1 cellular context compared by ENCODE assay signal in the genomic region with DNA sequence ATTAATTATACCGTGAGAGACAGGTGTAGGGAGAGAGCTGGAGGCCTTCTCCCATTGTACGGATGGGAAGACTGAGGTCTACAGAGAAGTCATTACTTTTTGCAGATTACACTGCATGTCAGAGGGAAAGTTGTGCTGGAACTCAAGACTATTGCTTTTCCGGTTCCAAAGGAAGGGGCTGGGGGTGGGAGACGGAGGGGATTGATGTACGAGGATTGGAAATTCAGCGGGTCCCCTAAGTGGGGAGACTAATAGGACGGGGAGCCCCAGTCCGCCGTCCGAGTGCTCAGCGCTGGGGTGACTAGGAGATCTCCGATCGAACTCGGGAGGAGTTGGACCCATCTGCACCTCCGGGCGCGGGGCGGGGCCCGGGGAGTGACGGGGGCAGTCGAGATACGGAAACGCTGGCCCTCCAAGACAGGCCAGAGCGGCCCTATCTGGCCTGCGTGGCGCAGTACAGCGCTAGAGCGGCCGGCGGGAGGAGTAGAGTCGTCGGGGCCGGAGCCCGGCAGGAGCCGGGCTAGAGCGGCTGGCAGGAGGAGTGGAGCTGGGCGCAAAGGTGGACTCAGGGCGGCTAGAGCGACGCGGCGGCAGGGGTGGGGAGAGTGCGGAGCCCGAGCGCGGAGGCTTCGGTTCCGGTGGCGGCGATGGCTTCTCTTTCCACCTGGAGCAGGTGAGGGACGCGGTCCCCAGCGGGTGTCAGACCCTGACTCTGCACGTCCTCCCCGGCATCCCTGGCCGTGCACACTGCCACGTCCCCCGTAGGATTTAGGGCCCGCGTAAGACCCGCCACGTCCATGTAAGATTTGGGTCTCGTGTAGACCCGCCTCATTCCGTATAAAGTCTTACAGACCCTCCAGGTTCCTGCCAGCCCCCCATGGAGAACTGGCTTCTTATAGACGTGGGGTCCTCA.
TF ChIP-seq lines count a peak whose summit lies in the region.

No MANE protein-coding gene starts in this region.

TF ChIP-seq in K562, 482 proteins besides CTCF, POLR2A, EP300 and RAD21 (continued from another document and continues in another):
- TF ChIP-seq, protein P1, sequence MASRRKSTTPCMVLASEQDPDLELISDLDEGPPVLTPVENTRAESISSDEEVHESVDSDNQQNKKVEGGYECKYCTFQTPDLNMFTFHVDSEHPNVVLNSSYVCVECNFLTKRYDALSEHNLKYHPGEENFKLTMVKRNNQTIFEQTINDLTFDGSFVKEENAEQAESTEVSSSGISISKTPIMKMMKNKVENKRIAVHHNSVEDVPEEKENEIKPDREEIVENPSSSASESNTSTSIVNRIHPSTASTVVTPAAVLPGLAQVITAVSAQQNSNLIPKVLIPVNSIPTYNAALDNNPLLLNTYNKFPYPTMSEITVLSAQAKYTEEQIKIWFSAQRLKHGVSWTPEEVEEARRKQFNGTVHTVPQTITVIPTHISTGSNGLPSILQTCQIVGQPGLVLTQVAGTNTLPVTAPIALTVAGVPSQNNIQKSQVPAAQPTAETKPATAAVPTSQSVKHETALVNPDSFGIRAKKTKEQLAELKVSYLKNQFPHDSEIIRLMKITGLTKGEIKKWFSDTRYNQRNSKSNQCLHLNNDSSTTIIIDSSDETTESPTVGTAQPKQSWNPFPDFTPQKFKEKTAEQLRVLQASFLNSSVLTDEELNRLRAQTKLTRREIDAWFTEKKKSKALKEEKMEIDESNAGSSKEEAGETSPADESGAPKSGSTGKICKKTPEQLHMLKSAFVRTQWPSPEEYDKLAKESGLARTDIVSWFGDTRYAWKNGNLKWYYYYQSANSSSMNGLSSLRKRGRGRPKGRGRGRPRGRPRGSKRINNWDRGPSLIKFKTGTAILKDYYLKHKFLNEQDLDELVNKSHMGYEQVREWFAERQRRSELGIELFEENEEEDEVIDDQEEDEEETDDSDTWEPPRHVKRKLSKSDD (conservative IDR thresholded peaks at IDR 0.05; ENCODE audit: low read length), result no peak
- TF ChIP-seq SMAD3 (CRISPR knock-in tag; conservative IDR thresholded peaks at IDR 0.05) (peak; percentile 53; the same call in 1 of the 2 replicates), CEBPB (tag; IDR thresholded peaks at IDR 0.05) (no peak), ZNF282 (CRISPR knock-in tag; IDR thresholded peaks at IDR 0.05) (no peak), ZNF3 (CRISPR knock-in tag; IDR thresholded peaks at IDR 0.05) (peak; percentile 62; the same call in 1 of the 2 replicates), ZNF583 (CRISPR knock-in tag; IDR thresholded peaks at IDR 0.05) (no peak), FOXJ2 (tag; IDR thresholded peaks at IDR 0.05) (no peak), GTF2A2 (tag; IDR thresholded peaks at IDR 0.05) (0 out of 2 replicates have a peak, but pooled peaks have one; percentile 45), CBFA2T2 (conservative IDR thresholded peaks at IDR 0.05) (no peak), U2AF1 (optimal IDR thresholded peaks at IDR 0.05; ENCODE audit: low read depth, low read length) (peak; percentile 99), POLR2AphosphoS5 (IDR thresholded peaks at IDR 0.05; ENCODE audit: control insufficient read depth, insufficient read depth, low read depth, low read length) (peak; percentile 79; the same call in 1 of the 2 replicates), SRSF9 (IDR thresholded peaks at IDR 0.05; ENCODE audit: borderline replicate concordance, low read depth, low read length) (no peak), ADNP (tag; IDR thresholded peaks at IDR 0.05) (peak; percentile 100), MCM3 (IDR thresholded peaks at IDR 0.05) (no peak), ZNF695 (CRISPR knock-in tag; IDR thresholded peaks at IDR 0.05) (no peak), KLF16 (IDR thresholded peaks at IDR 0.05) (no peak), FOXA1 (IDR thresholded peaks at IDR 0.05; ENCODE audit: borderline replicate concordance) (no peak), CBFA2T3 (IDR thresholded peaks at IDR 0.05) (no peak; the same call in 1 of the 2 replicates), NCOA4 (IDR thresholded peaks at IDR 0.05; ENCODE audit: partially characterized antibody) (peak; percentile 97), NFIX (CRISPR knock-in tag; IDR thresholded peaks at IDR 0.05; ENCODE audit: low read depth) (no peak), PML (IDR thresholded peaks at IDR 0.05; ENCODE audit: low read length) (no peak; the same call in 1 of the 2 replicates), ZNF12 (CRISPR knock-in tag; IDR thresholded peaks at IDR 0.05) (0 out of 2 replicates have a peak, but pooled peaks have one; percentile 22), ZNF778 (CRISPR knock-in tag; IDR thresholded peaks at IDR 0.05) (no peak), SAFB (IDR thresholded peaks at IDR 0.05; ENCODE audit: borderline replicate concordance, low read depth, low read length) (0 out of 2 replicates have a peak, but pooled peaks have one; percentile 22), ZNF224 (CRISPR knock-in tag; IDR thresholded peaks at IDR 0.05) (no peak), ZNF764 (CRISPR knock-in tag; IDR thresholded peaks at IDR 0.05; ENCODE audit: low read depth) (no peak)
- TF ChIP-seq, protein P2, sequence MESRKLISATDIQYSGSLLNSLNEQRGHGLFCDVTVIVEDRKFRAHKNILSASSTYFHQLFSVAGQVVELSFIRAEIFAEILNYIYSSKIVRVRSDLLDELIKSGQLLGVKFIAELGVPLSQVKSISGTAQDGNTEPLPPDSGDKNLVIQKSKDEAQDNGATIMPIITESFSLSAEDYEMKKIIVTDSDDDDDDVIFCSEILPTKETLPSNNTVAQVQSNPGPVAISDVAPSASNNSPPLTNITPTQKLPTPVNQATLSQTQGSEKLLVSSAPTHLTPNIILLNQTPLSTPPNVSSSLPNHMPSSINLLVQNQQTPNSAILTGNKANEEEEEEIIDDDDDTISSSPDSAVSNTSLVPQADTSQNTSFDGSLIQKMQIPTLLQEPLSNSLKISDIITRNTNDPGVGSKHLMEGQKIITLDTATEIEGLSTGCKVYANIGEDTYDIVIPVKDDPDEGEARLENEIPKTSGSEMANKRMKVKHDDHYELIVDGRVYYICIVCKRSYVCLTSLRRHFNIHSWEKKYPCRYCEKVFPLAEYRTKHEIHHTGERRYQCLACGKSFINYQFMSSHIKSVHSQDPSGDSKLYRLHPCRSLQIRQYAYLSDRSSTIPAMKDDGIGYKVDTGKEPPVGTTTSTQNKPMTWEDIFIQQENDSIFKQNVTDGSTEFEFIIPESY (CRISPR knock-in tag; IDR thresholded peaks at IDR 0.05), result no peak
- TF ChIP-seq, protein P3, sequence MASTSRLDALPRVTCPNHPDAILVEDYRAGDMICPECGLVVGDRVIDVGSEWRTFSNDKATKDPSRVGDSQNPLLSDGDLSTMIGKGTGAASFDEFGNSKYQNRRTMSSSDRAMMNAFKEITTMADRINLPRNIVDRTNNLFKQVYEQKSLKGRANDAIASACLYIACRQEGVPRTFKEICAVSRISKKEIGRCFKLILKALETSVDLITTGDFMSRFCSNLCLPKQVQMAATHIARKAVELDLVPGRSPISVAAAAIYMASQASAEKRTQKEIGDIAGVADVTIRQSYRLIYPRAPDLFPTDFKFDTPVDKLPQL (IDR thresholded peaks at IDR 0.05; ENCODE audit: extremely low read depth, insufficient read length), result no peak
- TF ChIP-seq, protein P4, sequence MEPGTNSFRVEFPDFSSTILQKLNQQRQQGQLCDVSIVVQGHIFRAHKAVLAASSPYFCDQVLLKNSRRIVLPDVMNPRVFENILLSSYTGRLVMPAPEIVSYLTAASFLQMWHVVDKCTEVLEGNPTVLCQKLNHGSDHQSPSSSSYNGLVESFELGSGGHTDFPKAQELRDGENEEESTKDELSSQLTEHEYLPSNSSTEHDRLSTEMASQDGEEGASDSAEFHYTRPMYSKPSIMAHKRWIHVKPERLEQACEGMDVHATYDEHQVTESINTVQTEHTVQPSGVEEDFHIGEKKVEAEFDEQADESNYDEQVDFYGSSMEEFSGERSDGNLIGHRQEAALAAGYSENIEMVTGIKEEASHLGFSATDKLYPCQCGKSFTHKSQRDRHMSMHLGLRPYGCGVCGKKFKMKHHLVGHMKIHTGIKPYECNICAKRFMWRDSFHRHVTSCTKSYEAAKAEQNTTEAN (CRISPR knock-in tag; IDR thresholded peaks at IDR 0.05), result no peak
- TF ChIP-seq, protein P5, sequence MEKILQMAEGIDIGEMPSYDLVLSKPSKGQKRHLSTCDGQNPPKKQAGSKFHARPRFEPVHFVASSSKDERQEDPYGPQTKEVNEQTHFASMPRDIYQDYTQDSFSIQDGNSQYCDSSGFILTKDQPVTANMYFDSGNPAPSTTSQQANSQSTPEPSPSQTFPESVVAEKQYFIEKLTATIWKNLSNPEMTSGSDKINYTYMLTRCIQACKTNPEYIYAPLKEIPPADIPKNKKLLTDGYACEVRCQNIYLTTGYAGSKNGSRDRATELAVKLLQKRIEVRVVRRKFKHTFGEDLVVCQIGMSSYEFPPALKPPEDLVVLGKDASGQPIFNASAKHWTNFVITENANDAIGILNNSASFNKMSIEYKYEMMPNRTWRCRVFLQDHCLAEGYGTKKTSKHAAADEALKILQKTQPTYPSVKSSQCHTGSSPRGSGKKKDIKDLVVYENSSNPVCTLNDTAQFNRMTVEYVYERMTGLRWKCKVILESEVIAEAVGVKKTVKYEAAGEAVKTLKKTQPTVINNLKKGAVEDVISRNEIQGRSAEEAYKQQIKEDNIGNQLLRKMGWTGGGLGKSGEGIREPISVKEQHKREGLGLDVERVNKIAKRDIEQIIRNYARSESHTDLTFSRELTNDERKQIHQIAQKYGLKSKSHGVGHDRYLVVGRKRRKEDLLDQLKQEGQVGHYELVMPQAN (IDR thresholded peaks at IDR 0.05; ENCODE audit: borderline replicate concordance), result peak; percentile 85
- TF ChIP-seq, protein P6, sequence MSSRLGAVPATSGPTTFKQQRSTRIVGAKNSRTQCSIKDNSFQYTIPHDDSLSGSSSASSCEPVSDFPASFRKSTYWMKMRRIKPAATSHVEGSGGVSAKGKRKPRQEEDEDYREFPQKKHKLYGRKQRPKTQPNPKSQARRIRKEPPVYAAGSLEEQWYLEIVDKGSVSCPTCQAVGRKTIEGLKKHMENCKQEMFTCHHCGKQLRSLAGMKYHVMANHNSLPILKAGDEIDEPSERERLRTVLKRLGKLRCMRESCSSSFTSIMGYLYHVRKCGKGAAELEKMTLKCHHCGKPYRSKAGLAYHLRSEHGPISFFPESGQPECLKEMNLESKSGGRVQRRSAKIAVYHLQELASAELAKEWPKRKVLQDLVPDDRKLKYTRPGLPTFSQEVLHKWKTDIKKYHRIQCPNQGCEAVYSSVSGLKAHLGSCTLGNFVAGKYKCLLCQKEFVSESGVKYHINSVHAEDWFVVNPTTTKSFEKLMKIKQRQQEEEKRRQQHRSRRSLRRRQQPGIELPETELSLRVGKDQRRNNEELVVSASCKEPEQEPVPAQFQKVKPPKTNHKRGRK (tag; IDR thresholded peaks at IDR 0.05), result no peak
- TF ChIP-seq, protein P7, sequence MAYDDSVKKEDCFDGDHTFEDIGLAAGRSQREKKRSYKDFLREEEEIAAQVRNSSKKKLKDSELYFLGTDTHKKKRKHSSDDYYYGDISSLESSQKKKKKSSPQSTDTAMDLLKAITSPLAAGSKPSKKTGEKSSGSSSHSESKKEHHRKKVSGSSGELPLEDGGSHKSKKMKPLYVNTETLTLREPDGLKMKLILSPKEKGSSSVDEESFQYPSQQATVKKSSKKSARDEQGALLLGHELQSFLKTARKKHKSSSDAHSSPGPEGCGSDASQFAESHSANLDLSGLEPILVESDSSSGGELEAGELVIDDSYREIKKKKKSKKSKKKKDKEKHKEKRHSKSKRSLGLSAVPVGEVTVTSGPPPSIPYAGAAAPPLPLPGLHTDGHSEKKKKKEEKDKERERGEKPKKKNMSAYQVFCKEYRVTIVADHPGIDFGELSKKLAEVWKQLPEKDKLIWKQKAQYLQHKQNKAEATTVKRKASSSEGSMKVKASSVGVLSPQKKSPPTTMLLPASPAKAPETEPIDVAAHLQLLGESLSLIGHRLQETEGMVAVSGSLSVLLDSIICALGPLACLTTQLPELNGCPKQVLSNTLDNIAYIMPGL (CRISPR knock-in tag; IDR thresholded peaks at IDR 0.05), result 0 out of 2 replicates have a peak, but pooled peaks have one; percentile 1
- TF ChIP-seq, protein P8, sequence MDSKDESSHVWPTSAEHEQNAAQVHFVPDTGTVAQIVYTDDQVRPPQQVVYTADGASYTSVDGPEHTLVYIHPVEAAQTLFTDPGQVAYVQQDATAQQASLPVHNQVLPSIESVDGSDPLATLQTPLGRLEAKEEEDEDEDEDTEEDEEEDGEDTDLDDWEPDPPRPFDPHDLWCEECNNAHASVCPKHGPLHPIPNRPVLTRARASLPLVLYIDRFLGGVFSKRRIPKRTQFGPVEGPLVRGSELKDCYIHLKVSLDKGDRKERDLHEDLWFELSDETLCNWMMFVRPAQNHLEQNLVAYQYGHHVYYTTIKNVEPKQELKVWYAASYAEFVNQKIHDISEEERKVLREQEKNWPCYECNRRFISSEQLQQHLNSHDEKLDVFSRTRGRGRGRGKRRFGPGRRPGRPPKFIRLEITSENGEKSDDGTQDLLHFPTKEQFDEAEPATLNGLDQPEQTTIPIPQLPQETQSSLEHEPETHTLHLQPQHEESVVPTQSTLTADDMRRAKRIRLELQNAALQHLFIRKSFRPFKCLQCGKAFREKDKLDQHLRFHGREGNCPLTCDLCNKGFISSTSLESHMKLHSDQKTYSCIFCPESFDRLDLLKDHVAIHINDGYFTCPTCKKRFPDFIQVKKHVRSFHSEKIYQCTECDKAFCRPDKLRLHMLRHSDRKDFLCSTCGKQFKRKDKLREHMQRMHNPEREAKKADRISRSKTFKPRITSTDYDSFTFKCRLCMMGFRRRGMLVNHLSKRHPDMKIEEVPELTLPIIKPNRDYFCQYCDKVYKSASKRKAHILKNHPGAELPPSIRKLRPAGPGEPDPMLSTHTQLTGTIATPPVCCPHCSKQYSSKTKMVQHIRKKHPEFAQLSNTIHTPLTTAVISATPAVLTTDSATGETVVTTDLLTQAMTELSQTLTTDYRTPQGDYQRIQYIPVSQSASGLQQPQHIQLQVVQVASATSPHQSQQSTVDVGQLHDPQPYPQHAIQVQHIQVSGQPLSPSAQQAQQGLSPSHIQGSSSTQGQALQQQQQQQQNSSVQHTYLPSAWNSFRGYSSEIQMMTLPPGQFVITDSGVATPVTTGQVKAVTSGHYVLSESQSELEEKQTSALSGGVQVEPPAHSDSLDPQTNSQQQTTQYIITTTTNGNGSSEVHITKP (IDR thresholded peaks at IDR 0.05; ENCODE audit: partially characterized antibody), result peak; percentile 37
